ENCODE assay signal across 2 cellular contexts in the genomic region with DNA sequence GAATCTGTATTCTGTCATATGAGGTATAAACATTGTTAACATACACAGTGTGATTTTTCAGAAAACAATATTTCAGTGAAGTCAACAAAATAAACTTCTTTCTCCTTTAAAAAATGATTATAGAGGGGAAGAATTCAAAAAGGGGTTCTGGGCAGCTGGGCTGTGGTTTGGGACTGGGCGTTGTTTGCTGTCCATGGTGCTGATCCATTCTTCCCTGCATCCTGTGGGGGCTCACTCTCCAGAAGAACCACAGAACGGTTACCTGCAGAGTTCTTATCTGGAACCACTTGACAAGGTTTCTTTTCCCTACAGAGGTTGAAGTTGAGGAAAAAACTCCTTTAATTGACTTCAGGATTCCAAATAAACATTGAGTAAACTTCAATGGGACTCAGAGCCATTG.
TF ChIP-seq lines count a peak whose summit lies in the region.

No MANE protein-coding gene starts in this region.

TF ChIP-seq in GM23338, 12 proteins besides CTCF, POLR2A, EP300 and RAD21:
- TF ChIP-seq, protein P1, sequence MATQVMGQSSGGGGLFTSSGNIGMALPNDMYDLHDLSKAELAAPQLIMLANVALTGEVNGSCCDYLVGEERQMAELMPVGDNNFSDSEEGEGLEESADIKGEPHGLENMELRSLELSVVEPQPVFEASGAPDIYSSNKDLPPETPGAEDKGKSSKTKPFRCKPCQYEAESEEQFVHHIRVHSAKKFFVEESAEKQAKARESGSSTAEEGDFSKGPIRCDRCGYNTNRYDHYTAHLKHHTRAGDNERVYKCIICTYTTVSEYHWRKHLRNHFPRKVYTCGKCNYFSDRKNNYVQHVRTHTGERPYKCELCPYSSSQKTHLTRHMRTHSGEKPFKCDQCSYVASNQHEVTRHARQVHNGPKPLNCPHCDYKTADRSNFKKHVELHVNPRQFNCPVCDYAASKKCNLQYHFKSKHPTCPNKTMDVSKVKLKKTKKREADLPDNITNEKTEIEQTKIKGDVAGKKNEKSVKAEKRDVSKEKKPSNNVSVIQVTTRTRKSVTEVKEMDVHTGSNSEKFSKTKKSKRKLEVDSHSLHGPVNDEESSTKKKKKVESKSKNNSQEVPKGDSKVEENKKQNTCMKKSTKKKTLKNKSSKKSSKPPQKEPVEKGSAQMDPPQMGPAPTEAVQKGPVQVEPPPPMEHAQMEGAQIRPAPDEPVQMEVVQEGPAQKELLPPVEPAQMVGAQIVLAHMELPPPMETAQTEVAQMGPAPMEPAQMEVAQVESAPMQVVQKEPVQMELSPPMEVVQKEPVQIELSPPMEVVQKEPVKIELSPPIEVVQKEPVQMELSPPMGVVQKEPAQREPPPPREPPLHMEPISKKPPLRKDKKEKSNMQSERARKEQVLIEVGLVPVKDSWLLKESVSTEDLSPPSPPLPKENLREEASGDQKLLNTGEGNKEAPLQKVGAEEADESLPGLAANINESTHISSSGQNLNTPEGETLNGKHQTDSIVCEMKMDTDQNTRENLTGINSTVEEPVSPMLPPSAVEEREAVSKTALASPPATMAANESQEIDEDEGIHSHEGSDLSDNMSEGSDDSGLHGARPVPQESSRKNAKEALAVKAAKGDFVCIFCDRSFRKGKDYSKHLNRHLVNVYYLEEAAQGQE (IDR thresholded peaks at IDR 0.05; ENCODE audit: unreplicated experiment): peak; percentile 87
- no peak for TF ChIP-seq ZNF331 (CRISPR knock-in tag; IDR thresholded peaks at IDR 0.05; ENCODE audit: low read depth)
TF ChIP-seq in GM23338: peak in this region for 1.

TF ChIP-seq in liver, 16 proteins besides CTCF, POLR2A, EP300 and RAD21:
- TF ChIP-seq, protein P1 (IDR thresholded peaks at IDR 0.05): peak; percentile 98
- TF ChIP-seq SP1 (IDR thresholded peaks at IDR 0.05): no peak
